8 cellular contexts compared by ENCODE assay signal in the genomic region with DNA sequence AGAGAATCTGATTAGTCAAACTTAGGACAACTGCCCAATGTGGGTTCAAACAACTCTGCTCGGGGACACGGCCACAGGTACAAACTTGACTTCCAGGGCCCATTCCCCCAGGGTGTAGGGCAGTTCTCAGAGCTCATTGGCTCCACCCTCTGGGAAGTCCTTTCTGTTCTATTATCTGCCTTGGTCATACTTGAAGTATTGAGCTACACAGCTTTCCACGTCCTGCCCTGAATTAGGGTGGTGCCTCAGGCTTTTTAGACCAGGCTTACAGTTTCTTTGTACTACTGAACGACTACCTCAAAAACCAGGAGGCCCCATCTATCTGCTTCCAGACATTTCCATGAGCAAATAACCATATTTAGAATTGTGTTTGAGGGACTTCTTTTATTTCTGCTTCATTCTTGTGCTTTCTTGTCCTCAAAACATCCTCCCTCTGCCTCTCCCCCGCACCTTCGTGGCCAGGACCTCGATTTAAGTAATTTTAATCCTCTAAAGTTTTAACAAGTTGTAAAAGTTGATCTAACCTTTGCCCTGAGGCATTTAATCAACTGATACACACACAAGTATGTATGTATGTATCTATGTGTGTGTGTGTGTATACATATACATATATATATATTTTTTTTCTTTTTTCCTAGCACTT.
A peak's percentile ranks its signal among the peaks of the same experiment; 100 is the strongest.
DNase-seq lines count a peak whose midpoint lies in the region; ATAC-seq and TF ChIP-seq lines count a peak whose summit lies in the region.

No MANE protein-coding gene starts in this region.

- H3K4me1 Mint-ChIP-seq in activated naive CD8-positive, alpha-beta T cell (ENCODE audit: low read depth) = peaks cover 63% of the 10 kb centered on the region
- no peaks in the 10 kb centered on the region for H3K4me1 Mint-ChIP-seq in Calu3 (ENCODE audit: low read depth, unreplicated experiment)

- peak; percentile 79 for ATAC-seq in GM18511 (IDR thresholded peaks at IDR 0.05; ENCODE audit: unreplicated experiment)
- ATAC-seq in HG02678 (IDR thresholded peaks at IDR 0.05; ENCODE audit: unreplicated experiment) = peak; percentile 87

- peaks cover 14% of the 10 kb centered on the region for H3K36me3 Mint-ChIP-seq in activated naive CD8-positive, alpha-beta T cell
- no peaks in the 10 kb centered on the region for H3K36me3 Mint-ChIP-seq in Calu3 (ENCODE audit: insufficient read depth, unreplicated experiment)

- intact Hi-C loops in Calu3 (cut with micrococcal nuclease; ENCODE audit: unreplicated experiment) = no loop called here

- no peaks in the 10 kb centered on the region for H3K27me3 Mint-ChIP-seq in activated naive CD8-positive, alpha-beta T cell
- no peaks in the 10 kb centered on the region for H3K27me3 Mint-ChIP-seq in Calu3 (ENCODE audit: unreplicated experiment)

- CTCF ChIA-PET in Calu3 (lab: Charles Lee) = interaction anchor here (1.0 kb wide), 1 partner anchor 36 kb away, joined by 3 read pairs; no protein-coding TSS in a partner anchor

- H3K9me3 Mint-ChIP-seq in activated naive CD8-positive, alpha-beta T cell (ENCODE audit: low read depth) = peaks cover 8% of the 10 kb centered on the region
- no peaks in the 10 kb centered on the region for H3K9me3 Mint-ChIP-seq in Calu3 (ENCODE audit: low read depth, unreplicated experiment)

- peak overlapping the region; percentile 97 for H3K27ac Mint-ChIP-seq in activated naive CD8-positive, alpha-beta T cell
- H3K27ac Mint-ChIP-seq in Calu3 (ENCODE audit: unreplicated experiment) = no peak overlapping the region

- peak; percentile 11 for DNase-seq in OCI-M2 (lab: John Stamatoyannopoulos, UW; ENCODE audit: unreplicated experiment)
- peak; percentile 65 for DNase-seq in medulla oblongata (ENCODE audit: extremely low spot score)
- no peak for DNase-seq in NCI-H146 treated with DMSO at 0.1 percent for 48 hours (lab: John Stamatoyannopoulos, UW; ENCODE audit: unreplicated experiment)
- no peak for DNase-seq in Calu3
- no peak for DNase-seq in DMS53 treated with DMSO at 0.1 percent for 48 hours (lab: John Stamatoyannopoulos, UW; ENCODE audit: unreplicated experiment)

- TF ChIP-seq CTCF in Calu3 (IDR thresholded peaks at IDR 0.05; ENCODE audit: unreplicated experiment) = no peak

- peak overlapping the region; percentile 85 for H3K4me3 Mint-ChIP-seq in activated naive CD8-positive, alpha-beta T cell
- no peak overlapping the region for H3K4me3 Mint-ChIP-seq in Calu3 (ENCODE audit: low read depth, unreplicated experiment)

- no TSS peak for BruUV-seq in Calu3 (replicated peaks; lab: Mats Ljungman, UMichigan)

Comparison
In these comparisons a context has a peak if more than half of its experiments do, and no peak if none do; other contexts are left out.
1. DNase-seq: peak in OCI-M2 (single experiment) and medulla oblongata (single experiment); none in NCI-H146 treated with DMSO at 0.1 percent for 48 hours (single experiment), Calu3 (single experiment) and DMS53 treated with DMSO at 0.1 percent for 48 hours (single experiment).